ENCODE assay signal across 1 cellular context in the genomic region with DNA sequence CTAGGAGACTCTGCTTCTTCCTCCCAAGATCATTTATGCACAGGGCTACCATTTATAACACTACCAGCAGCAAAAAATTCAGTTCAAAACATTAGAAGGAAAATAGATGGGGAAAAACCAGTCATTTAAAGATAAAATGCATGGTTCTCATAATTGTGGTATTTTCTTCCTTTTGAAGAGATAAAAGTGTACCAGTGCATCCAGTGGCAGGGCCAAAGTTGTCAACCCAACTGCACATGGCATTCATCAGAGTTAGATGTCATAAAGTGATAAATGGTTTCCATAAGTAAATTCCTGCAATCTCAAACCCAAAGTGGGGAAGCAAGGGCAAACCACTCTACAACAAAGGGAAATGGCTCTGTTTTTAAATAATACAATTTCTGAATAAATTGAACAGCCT.
TF ChIP-seq lines count a peak whose summit lies in the region.

No MANE protein-coding gene starts in this region.

TF ChIP-seq in SK-N-SH treated with all-trans-retinoic acid at 6 μM for 48 hours, 23 proteins besides CTCF, POLR2A, EP300 and RAD21 (continued from another document):
- TF ChIP-seq ZFP3 (CRISPR knock-in tag; IDR thresholded peaks at IDR 0.05) (no peak), TCF4 (CRISPR knock-in tag; IDR thresholded peaks at IDR 0.05; ENCODE audit: borderline replicate concordance) (no peak), SNAI2 (CRISPR knock-in tag; IDR thresholded peaks at IDR 0.05) (no peak), ZFP30 (CRISPR knock-in tag; IDR thresholded peaks at IDR 0.05) (no peak), OSR1 (CRISPR knock-in tag; IDR thresholded peaks at IDR 0.05) (no peak), TOX (CRISPR knock-in tag; IDR thresholded peaks at IDR 0.05; ENCODE audit: borderline replicate concordance) (no peak), GLIS3 (CRISPR knock-in tag; IDR thresholded peaks at IDR 0.05) (no peak)
- TF ChIP-seq, protein P1, sequence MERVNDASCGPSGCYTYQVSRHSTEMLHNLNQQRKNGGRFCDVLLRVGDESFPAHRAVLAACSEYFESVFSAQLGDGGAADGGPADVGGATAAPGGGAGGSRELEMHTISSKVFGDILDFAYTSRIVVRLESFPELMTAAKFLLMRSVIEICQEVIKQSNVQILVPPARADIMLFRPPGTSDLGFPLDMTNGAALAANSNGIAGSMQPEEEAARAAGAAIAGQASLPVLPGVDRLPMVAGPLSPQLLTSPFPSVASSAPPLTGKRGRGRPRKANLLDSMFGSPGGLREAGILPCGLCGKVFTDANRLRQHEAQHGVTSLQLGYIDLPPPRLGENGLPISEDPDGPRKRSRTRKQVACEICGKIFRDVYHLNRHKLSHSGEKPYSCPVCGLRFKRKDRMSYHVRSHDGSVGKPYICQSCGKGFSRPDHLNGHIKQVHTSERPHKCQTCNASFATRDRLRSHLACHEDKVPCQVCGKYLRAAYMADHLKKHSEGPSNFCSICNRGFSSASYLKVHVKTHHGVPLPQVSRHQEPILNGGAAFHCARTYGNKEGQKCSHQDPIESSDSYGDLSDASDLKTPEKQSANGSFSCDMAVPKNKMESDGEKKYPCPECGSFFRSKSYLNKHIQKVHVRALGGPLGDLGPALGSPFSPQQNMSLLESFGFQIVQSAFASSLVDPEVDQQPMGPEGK (CRISPR knock-in tag; IDR thresholded peaks at IDR 0.05; ENCODE audit: borderline replicate concordance): no peak
- TF ChIP-seq, protein P2, sequence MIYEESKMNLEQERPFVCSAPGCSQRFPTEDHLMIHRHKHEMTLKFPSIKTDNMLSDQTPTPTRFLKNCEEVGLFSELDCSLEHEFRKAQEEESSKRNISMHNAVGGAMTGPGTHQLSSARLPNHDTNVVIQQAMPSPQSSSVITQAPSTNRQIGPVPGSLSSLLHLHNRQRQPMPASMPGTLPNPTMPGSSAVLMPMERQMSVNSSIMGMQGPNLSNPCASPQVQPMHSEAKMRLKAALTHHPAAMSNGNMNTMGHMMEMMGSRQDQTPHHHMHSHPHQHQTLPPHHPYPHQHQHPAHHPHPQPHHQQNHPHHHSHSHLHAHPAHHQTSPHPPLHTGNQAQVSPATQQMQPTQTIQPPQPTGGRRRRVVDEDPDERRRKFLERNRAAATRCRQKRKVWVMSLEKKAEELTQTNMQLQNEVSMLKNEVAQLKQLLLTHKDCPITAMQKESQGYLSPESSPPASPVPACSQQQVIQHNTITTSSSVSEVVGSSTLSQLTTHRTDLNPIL (CRISPR knock-in tag; IDR thresholded peaks at IDR 0.05; ENCODE audit: low read depth): no peak
